In genomic region chr1:248873993-248874671, GRCh38 we compare ENCODE assay signal across 8 cellular contexts. TPM values are rescaled to one million over a fixed set of nuclear protein-coding genes. Genes with fewer than 3 reads are reported as not detected.
DNase-seq lines count a peak whose midpoint lies in the region; ATAC-seq, FAIRE-seq and TF ChIP-seq lines count a peak whose summit lies in the region.

No MANE protein-coding gene starts in this region.

- CTCF ChIA-PET in A549 (lab: Yijun Ruan, JAX) = interaction anchor here (0.6 to 3.9 kb wide), 9 partner anchors 10 to 173 kb away, joined by 3 to 27 read pairs (median 3); partner anchors contain the start of genes PGBD2 and ZNF692

- peaks cover 6% of the 10 kb centered on the region; the same call in 2 of the 3 replicates for H3K4me1 ChIP-seq in A549

- TF ChIP-seq CTCF in A549 (IDR thresholded peaks at IDR 0.05) (no peak), coronary artery (IDR thresholded peaks at IDR 0.05) (no peak), lower leg skin (IDR thresholded peaks at IDR 0.05) (no peak)

- TF ChIP-seq EP300 in A549 (IDR thresholded peaks at IDR 0.05) = no peak

- ATAC-seq in A549 = peak; percentile 78 to 83
- peak; percentile 52 for ATAC-seq in GM19025 (IDR thresholded peaks at IDR 0.05; ENCODE audit: low read depth, unreplicated experiment)
- ATAC-seq in HG03378 (IDR thresholded peaks at IDR 0.05; ENCODE audit: unreplicated experiment) = peak; percentile 65

- WGBS in A549 (ENCODE audit: missing lambda C conversion rate) = 2% methylated on average over 24 of the region's 24 CpGs
- WGBS in lower leg skin, 2 donors = 3 to 4% methylated on average over 24 of the region's 24 CpGs

- DNase-seq in A549 (ENCODE audit: low read depth in 1 of 2, low spot score in 1 of 2) (peak; percentile 66 to 91), NCI-H510A (lab: John Stamatoyannopoulos, UW) (peak; percentile 43), coronary artery (ENCODE audit: low spot score) (no peak), lower leg skin (ENCODE audit: low spot score in 2 of 2) (peak; percentile 72 to 97)
- peak; percentile 90 for DNase-seq in activated CD4-positive, alpha-beta T cell treated with anti-CD3 and anti-CD28 coated beads for 48 hours
- DNase-seq in stimulated activated CD4-positive, alpha-beta T cell treated with anti-CD3 and anti-CD28 coated beads, Interleukin-4, amount 100 ng/mL, for 1 hour = peak; percentile 82

- no peak for TF ChIP-seq RAD21 in A549 (conservative IDR thresholded peaks at IDR 0.05 in 1 of 2, IDR thresholded peaks at IDR 0.05 in 1 of 2)

- no peaks in the 10 kb centered on the region for H3K9me3 ChIP-seq in A549

- H3K4me2 ChIP-seq in A549 = peak overlapping the region; percentile 69

- POLR2A ChIA-PET in A549 (lab: Yijun Ruan, JAX) = interaction anchor here (0.6 to 3.5 kb wide), 11 partner anchors 8 to 164 kb away, joined by 3 to 36 read pairs (median 11); partner anchors contain the start of genes PGBD2, SH3BP5L, ZNF672 and ZNF692

- FAIRE-seq in A549 (lab: Jason Lieb, UNC) = peak; percentile 68

- TF ChIP-seq POLR2A in A549 (IDR thresholded peaks at IDR 0.05; ENCODE audit: low read length) = no peak
- TF ChIP-seq POLR2A in lower leg skin (IDR thresholded peaks at IDR 0.05) = no peak

- peak overlapping the region; percentile 54 for H3K4me3 ChIP-seq in A549
- peak overlapping the region; percentile 79 for H3K4me3 ChIP-seq in coronary artery
- peak overlapping the region; percentile 5 for H3K4me3 ChIP-seq in lower leg skin (ENCODE audit: low read depth, poor library complexity, severe bottlenecking)

- intact Hi-C loops in lower leg skin (cut with DNase I; ENCODE audit: low total_unique reads) = no loop called here

- H3K27ac ChIP-seq in A549 (peak overlapping the region; percentile 37 to 75; a peak in 4 of 6 replicates), coronary artery (peak overlapping the region; percentile 95 to 97)

TF ChIP-seq in A549, 52 proteins besides CTCF, POLR2A, EP300 and RAD21 (continues in another document):
- TF ChIP-seq TFCP2L1 (CRISPR knock-in tag; IDR thresholded peaks at IDR 0.05) = no peak
- no peak for TF ChIP-seq HES2 (IDR thresholded peaks at IDR 0.05)
- TF ChIP-seq FOSB (CRISPR knock-in tag; IDR thresholded peaks at IDR 0.05) = no peak
- TF ChIP-seq MAFK (IDR thresholded peaks at IDR 0.05; ENCODE audit: partially characterized antibody) = no peak
- no peak for TF ChIP-seq NFE2L2 (conservative IDR thresholded peaks at IDR 0.05; ENCODE audit: low read length)
- TF ChIP-seq ESRRA (IDR thresholded peaks at IDR 0.05; ENCODE audit: borderline replicate concordance, low read length) = peak; percentile 50; the same call in 1 of the 2 replicates
- TF ChIP-seq RFX5 (IDR thresholded peaks at IDR 0.05) = no peak; the same call in 1 of the 2 replicates
- no peak for TF ChIP-seq JUNB (IDR thresholded peaks at IDR 0.05)
- no peak for TF ChIP-seq E2F6 (IDR thresholded peaks at IDR 0.05; ENCODE audit: borderline replicate concordance, low read depth)
- no peak for TF ChIP-seq CHD4 (IDR thresholded peaks at IDR 0.05; ENCODE audit: borderline replicate concordance)
- no peak for TF ChIP-seq HDAC2 (IDR thresholded peaks at IDR 0.05)
- TF ChIP-seq POLR2AphosphoS2 (conservative IDR thresholded peaks at IDR 0.05; ENCODE audit: low read length) = no peak
- TF ChIP-seq BHLHE40 (IDR thresholded peaks at IDR 0.05; ENCODE audit: low read depth, low read length) = no peak
- TF ChIP-seq PHF8 (IDR thresholded peaks at IDR 0.05; ENCODE audit: borderline replicate concordance, low read depth) = no peak
- no peak for TF ChIP-seq HOXB13 (CRISPR knock-in tag; IDR thresholded peaks at IDR 0.05; ENCODE audit: low read depth)
- TF ChIP-seq ZFP36 (IDR thresholded peaks at IDR 0.05; ENCODE audit: borderline replicate concordance, partially characterized antibody) = no peak
- TF ChIP-seq RNF2 (IDR thresholded peaks at IDR 0.05; ENCODE audit: borderline replicate concordance, low read depth) = no peak
- no peak for TF ChIP-seq ATOH8 (CRISPR knock-in tag; IDR thresholded peaks at IDR 0.05; ENCODE audit: low read depth)
- TF ChIP-seq ZNF302 (CRISPR knock-in tag; IDR thresholded peaks at IDR 0.05) = no peak
- no peak for TF ChIP-seq CBX8 (IDR thresholded peaks at IDR 0.05)
- TF ChIP-seq NPAS2 (CRISPR knock-in tag; IDR thresholded peaks at IDR 0.05; ENCODE audit: borderline replicate concordance) = no peak
- TF ChIP-seq KDM1A (IDR thresholded peaks at IDR 0.05; ENCODE audit: low read depth) = no peak
- TF ChIP-seq FOXS1 (CRISPR knock-in tag; IDR thresholded peaks at IDR 0.05) = 0 out of 2 replicates have a peak, but pooled peaks have one; percentile 14
- TF ChIP-seq RCOR1 (IDR thresholded peaks at IDR 0.05; ENCODE audit: low read depth, low read length) = no peak
- no peak for TF ChIP-seq CEBPB (IDR thresholded peaks at IDR 0.05)
- peak; percentile 72; the same call in 1 of the 2 replicates for TF ChIP-seq EHF (CRISPR knock-in tag; IDR thresholded peaks at IDR 0.05)
- TF ChIP-seq ZC3H11A (IDR thresholded peaks at IDR 0.05) = no peak
- 0 out of 2 replicates have a peak, but pooled peaks have one; percentile 41 for TF ChIP-seq TP53 (CRISPR knock-in tag; IDR thresholded peaks at IDR 0.05)
- TF ChIP-seq CBX2 (IDR thresholded peaks at IDR 0.05; ENCODE audit: borderline replicate concordance, low read depth) = no peak
- no peak for TF ChIP-seq PBX3 (IDR thresholded peaks at IDR 0.05)
- TF ChIP-seq GATA3 (IDR thresholded peaks at IDR 0.05; ENCODE audit: borderline replicate concordance) = no peak

RNA-seq across cellular contexts. Expression of gene ZNF692, which starts 15.2 kb away (rescaled TPM):
- polyA plus RNA-seq in A549 (2011; rRNA removed) (19.8 and 28.2 TPM in 2 replicates), A549 (2017; fragmentation: RNase III; extraction: RNeasy Plus Mini Kit Qiagen cat#74134 plus additional on column Dnase treatment) (44.0 to 47.5 TPM (median 46.8 TPM) in 3 replicates)
- 50.9 and 51.9 TPM in 2 replicates for polyA plus RNA-seq in A549 (2012; cell fraction: cytosol; rRNA removed)
- polyA plus RNA-seq in A549 (2012; cell fraction: nucleus; rRNA removed) = 253 and 287 TPM in 2 replicates
- polyA minus RNA-seq in A549 (2011; rRNA and poly(A)+ RNA removed) = 11.4 and 13.9 TPM in 2 replicates
- 10 to 100 TPM; 46.3 to 90.2 (median 65.2) TPM for total RNA-seq in lower leg skin

RNA-seq across cellular contexts. Expression of gene PGBD2, which starts 31.9 kb away (rescaled TPM):
- polyA plus RNA-seq in A549 (2011; rRNA removed) (7.1 and 7.6 TPM in 2 replicates), A549 (2017; fragmentation: RNase III; extraction: RNeasy Plus Mini Kit Qiagen cat#74134 plus additional on column Dnase treatment) (5.6 to 6.8 TPM (median 5.8 TPM) in 3 replicates)
- 4.6 and 4.8 TPM in 2 replicates for polyA plus RNA-seq in A549 (2012; cell fraction: cytosol; rRNA removed)
- polyA plus RNA-seq in A549 (2012; cell fraction: nucleus; rRNA removed) = 6.2 and 9.1 TPM in 2 replicates
- 5.9 and 8.7 TPM in 2 replicates for polyA minus RNA-seq in A549 (2011; rRNA and poly(A)+ RNA removed)
- total RNA-seq in lower leg skin = 10 to 100 TPM; 12.2 to 15.4 (median 12.8) TPM

RNA-seq across cellular contexts. Expression of gene ZNF672, which starts 36.1 kb away (rescaled TPM):
- polyA plus RNA-seq in A549 (2011; rRNA removed) = 20.4 and 20.6 TPM in 2 replicates
- polyA plus RNA-seq in A549 (2012; cell fraction: cytosol; rRNA removed) = 20.6 and 28.1 TPM in 2 replicates
- 28.7 and 43.5 TPM in 2 replicates for polyA plus RNA-seq in A549 (2012; cell fraction: nucleus; rRNA removed)
- 15.6 to 18.9 TPM (median 17.8 TPM) in 3 replicates for polyA plus RNA-seq in A549 (2017; fragmentation: RNase III; extraction: RNeasy Plus Mini Kit Qiagen cat#74134 plus additional on column Dnase treatment)
- 31.5 and 33.3 TPM in 2 replicates for polyA minus RNA-seq in A549 (2011; rRNA and poly(A)+ RNA removed)
- total RNA-seq in lower leg skin = 10 to 100 TPM; 34.7 to 50.4 (median 42.6) TPM

RNA-seq across cellular contexts. Expression of gene SH3BP5L, which starts 48.4 kb away (rescaled TPM):
- polyA plus RNA-seq in A549 (2011; rRNA removed) (10.9 and 12.1 TPM in 2 replicates), A549 (2017; fragmentation: RNase III; extraction: RNeasy Plus Mini Kit Qiagen cat#74134 plus additional on column Dnase treatment) (14.1 to 15.8 TPM (median 14.3 TPM) in 3 replicates)
- polyA plus RNA-seq in A549 (2012; cell fraction: cytosol; rRNA removed) = 11.5 and 14.8 TPM in 2 replicates
- 22.5 and 25.0 TPM in 2 replicates for polyA plus RNA-seq in A549 (2012; cell fraction: nucleus; rRNA removed)
- 16.8 and 16.9 TPM in 2 replicates for polyA minus RNA-seq in A549 (2011; rRNA and poly(A)+ RNA removed)
- total RNA-seq in lower leg skin = 10 to 100 TPM; 31.4 to 45.4 (median 33.9) TPM

Comparison
In these comparisons a context has a peak if more than half of its experiments do, and no peak if none do; other contexts are left out.
1. H3K4me3 ChIP-seq: peak in every context shown above with its lines; median percentile 79 in coronary artery; 54 in A549; 5 in lower leg skin.